Comparison of ENCODE assay signal across 26 cellular contexts in genomic region chr11:57390535-57390934, GRCh38. TPM values are rescaled to one million over a fixed set of nuclear protein-coding genes. Genes with fewer than 3 reads are reported as not detected.
A peak's percentile ranks its signal among the peaks of the same experiment; 100 is the strongest.
DNase-seq lines count a peak whose midpoint lies in the region; ATAC-seq, FAIRE-seq and TF ChIP-seq lines count a peak whose summit lies in the region.
"Had no signal": no experiment of that assay in that cellular context is flagged by ENCODE, and none has a peak within 500 bp of the region (broad histone marks: within the 10 kb centered on the region; RNA-seq: fewer than 3 reads in every experiment).

A gene with protein sequence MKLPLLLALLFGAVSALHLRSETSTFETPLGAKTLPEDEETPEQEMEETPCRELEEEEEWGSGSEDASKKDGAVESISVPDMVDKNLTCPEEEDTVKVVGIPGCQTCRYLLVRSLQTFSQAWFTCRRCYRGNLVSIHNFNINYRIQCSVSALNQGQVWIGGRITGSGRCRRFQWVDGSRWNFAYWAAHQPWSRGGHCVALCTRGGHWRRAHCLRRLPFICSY (minus strand): TSS chr11:57390650. CDS start chr11:57389944, 706 bp downstream.

- no peaks in the 10 kb centered on the region for H3K79me2 ChIP-seq in K562 (ENCODE audit: control insufficient read depth, insufficient read depth, low read length)

- 0 out of 2 replicates have a peak within 1 kb of the TSS, but pooled peaks have one; percentile 33 for H2AFZ ChIP-seq in K562 (ENCODE audit: low read depth, low read length)
- H2AFZ ChIP-seq: GM23248 had no signal

- H4K20me1 ChIP-seq in K562 (replicated peaks; ENCODE audit: control insufficient read depth, insufficient read depth, low read length) = no peaks in the 10 kb centered on the region

- peak; percentile 32 for DNase-seq in KBM-7
- DNase-seq in OCI-M1 (lab: John Stamatoyannopoulos, UW) = peak; percentile 46
- peak in 1 of 4 experiments; percentile 23 for DNase-seq in K562 (ENCODE audit: extremely low read depth in 1 of 4, low spot score in 3 of 4)
- no peak for DNase-seq in SW 1271 (lab: John Stamatoyannopoulos, UW)
- no peak for DNase-seq in activated effector memory CD4-positive, alpha-beta T cell treated with Interleukin-2 at 50 U/mL for 16 hours
- no peak for DNase-seq in endothelial cell (ENCODE audit: low spot score)
- DNase-seq: Caco-2; CD4-positive, CD25-positive, alpha-beta regulatory T cell; DMS 273 treated with DMSO at 0.1 percent for 48 hours; DMS79 treated with DMSO at 0.1 percent for 48 hours; GM23248; H9; HFFc6; NCI-H1048; NCI-H1417 treated with DMSO at 0.1 percent for 48 hours; NCI-H187; NCI-H2107; NCI-H69; SHP77 treated with DMSO at 0.1 percent for 48 hours; SK-N-SH had no signal

- POLR2A ChIA-PET in K562 (lab: Yijun Ruan, JAX) = interaction anchor here (1.6 kb wide), 1 partner anchor 9 kb away, joined by 4 read pairs; no protein-coding TSS in a partner anchor

- WGBS in K562 (ENCODE audit: insufficient coverage, low coverage, missing lambda C conversion rate) = 0% methylated on average over 2 of the region's 2 CpGs

- TF ChIP-seq RAD21 in K562 (CRISPR knock-in tag; conservative IDR thresholded peaks at IDR 0.05 in 1 of 2, IDR thresholded peaks at IDR 0.05 in 1 of 2) = no peak

- H3K9me3 ChIP-seq in K562 (replicated peaks; ENCODE audit: control insufficient read depth, insufficient read depth, low read depth, low read length) = no peaks in the 10 kb centered on the region
- H3K9me3 ChIP-seq: Caco-2, SK-N-SH had no signal

- ATAC-seq in K562 (peak; percentile 6; the same call in 1 of the 3 replicates), HG03442 (IDR thresholded peaks at IDR 0.05; ENCODE audit: unreplicated experiment) (no peak)

- no peak for TF ChIP-seq POLR2A in K562 (conservative IDR thresholded peaks at IDR 0.05)

- in situ Hi-C loops in KBM-7 (cut with MboI; ENCODE audit: low pct_unique_long_range_greater_than_20kb, low sequenced_read_pairs) (no loop called here), K562 (cut with MboI) (no loop called here)

- no peaks in the 10 kb centered on the region for H3K4me1 Mint-ChIP-seq in endothelial cell (ENCODE audit: unreplicated experiment)
- H3K4me1 Mint-ChIP-seq: CD4-positive, CD25-positive, alpha-beta regulatory T cell; H9 had no signal

- no peaks in the 10 kb centered on the region for H3K9me3 Mint-ChIP-seq in endothelial cell (ENCODE audit: unreplicated experiment)
- H3K9me3 Mint-ChIP-seq: CD4-positive, CD25-positive, alpha-beta regulatory T cell; H9; HFFc6 had no signal

- peak; percentile 26; the same call in 1 of the 2 replicates for TF ChIP-seq EP300 in K562 (IDR thresholded peaks at IDR 0.05; ENCODE audit: low read length)

- H3K9me1 ChIP-seq in K562 (ENCODE audit: control insufficient read depth, insufficient read depth, low read length) = no peaks in the 10 kb centered on the region

- H3K4me3 Mint-ChIP-seq in endothelial cell (ENCODE audit: unreplicated experiment) = no peak within 1 kb of the TSS
- H3K4me3 Mint-ChIP-seq: CD4-positive, CD25-positive, alpha-beta regulatory T cell; H9; HFFc6 had no signal

- H3K36me3 Mint-ChIP-seq in endothelial cell (ENCODE audit: low read depth, unreplicated experiment) = no peaks in the 10 kb centered on the region
- H3K36me3 Mint-ChIP-seq: CD4-positive, CD25-positive, alpha-beta regulatory T cell had no signal

- H3K4me1 ChIP-seq in K562 (replicated peaks in 1 of 2; ENCODE audit: control insufficient read depth in 2 of 2, insufficient read depth in 2 of 2, low read length in 2 of 2) = peaks cover 33 to 65% of the 10 kb centered on the region in 2 experiments
- H3K4me1 ChIP-seq: Caco-2 had no signal

- no peaks in the 10 kb centered on the region for H3K27me3 ChIP-seq in K562 (ENCODE audit: control insufficient read depth in 2 of 2, insufficient read depth in 2 of 2, low read length in 2 of 2)

- no peak for FAIRE-seq in K562 (lab: Jason Lieb, UNC)
- FAIRE-seq: GM12891, HTR-8/SVneo had no signal

- H3K36me3 ChIP-seq in K562 (ENCODE audit: control insufficient read depth, insufficient read depth, low read length) = no peaks in the 10 kb centered on the region

- no peak within 1 kb of the TSS for H3K27ac ChIP-seq in K562 (ENCODE audit: extremely low read depth, low read depth, low read length)
- H3K27ac ChIP-seq: GM23248, RWPE1 had no signal

- H3K27ac Mint-ChIP-seq in endothelial cell (ENCODE audit: unreplicated experiment) = no peak within 1 kb of the TSS
- H3K27ac Mint-ChIP-seq: H9, HFFc6 had no signal

- H3K4me2 ChIP-seq in K562 (ENCODE audit: insufficient read depth, low read length) = peak within 1 kb of the TSS; percentile 0; the same call in 1 of the 2 replicates
- H3K4me2 ChIP-seq: SK-N-SH had no signal

- intact Hi-C loops in K562 (cut with micrococcal nuclease) = no loop called here

- BruUV-seq in K562 (replicated peaks; lab: Mats Ljungman, UMichigan) = no TSS peak

- TF ChIP-seq CTCF in K562 (IDR thresholded peaks at IDR 0.05 in 2 of 3, conservative IDR thresholded peaks at IDR 0.05 in 1 of 3; ENCODE audit: insufficient read depth in 2 of 3, low read depth in 1 of 3, low read length in 3 of 3) (no peak), endothelial cell (IDR thresholded peaks at IDR 0.05; ENCODE audit: unreplicated experiment) (no peak)

- CTCF ChIA-PET in K562 (lab: Yijun Ruan, JAX; ENCODE audit: low intra/inter-chr PET ratio) = no interaction called here

- peaks cover 3% of the 10 kb centered on the region for H3K27me3 Mint-ChIP-seq in endothelial cell (ENCODE audit: unreplicated experiment)
- H3K27me3 Mint-ChIP-seq: CD4-positive, CD25-positive, alpha-beta regulatory T cell had no signal

- H3K9ac ChIP-seq in K562 (ENCODE audit: insufficient read depth in 1 of 2, low read depth in 2 of 2, low read length in 2 of 2) = peak within 1 kb of the TSS in 1 of 2 experiments; percentile 47; a peak in 1 of 4 replicates
- H3K9ac ChIP-seq: GM23248, SK-N-SH had no signal

- H3K4me3 ChIP-seq in K562 = no peak within 1 kb of the TSS
- H3K4me3 ChIP-seq: GM23248 had no signal

TF ChIP-seq in K562, 482 proteins besides CTCF, POLR2A, EP300 and RAD21 (continues in another document):
- TF ChIP-seq SPI1 (IDR thresholded peaks at IDR 0.05; ENCODE audit: borderline replicate concordance, low read depth, low read length) (peak; percentile 25; the same call in 1 of the 2 replicates), E2F5 (CRISPR knock-in tag; IDR thresholded peaks at IDR 0.05) (no peak), CTBP1 (IDR thresholded peaks at IDR 0.05; ENCODE audit: borderline replicate concordance) (peak; percentile 85), TOE1 (IDR thresholded peaks at IDR 0.05; ENCODE audit: borderline replicate concordance) (no peak), TOE1 (CRISPR knock-in tag; IDR thresholded peaks at IDR 0.05; ENCODE audit: borderline replicate concordance, low read depth) (no peak), ETV5 (CRISPR knock-in tag; IDR thresholded peaks at IDR 0.05; ENCODE audit: low read depth) (no peak), ARID1B (IDR thresholded peaks at IDR 0.05) (peak; percentile 56; the same call in 1 of the 2 replicates), SMARCE1 (IDR thresholded peaks at IDR 0.05) (0 out of 2 replicates have a peak, but pooled peaks have one; percentile 13), ZNF766 (CRISPR knock-in tag; conservative IDR thresholded peaks at IDR 0.05) (0 out of 2 replicates have a peak, but pooled peaks have one; percentile 30), ZNF24 (IDR thresholded peaks at IDR 0.05) (peak; percentile 89), ARID3A (IDR thresholded peaks at IDR 0.05; ENCODE audit: borderline replicate concordance, low read depth, low read length) (no peak), TGIF2 (CRISPR knock-in tag; IDR thresholded peaks at IDR 0.05) (no peak), SMARCA4 (IDR thresholded peaks at IDR 0.05) (peak; percentile 19; the same call in 1 of the 2 replicates), HDGF (IDR thresholded peaks at IDR 0.05) (no peak)

RNA-seq across cellular contexts. Expression of the gene that starts here (rescaled TPM):
- total RNA-seq in K562 (2011; cell fraction: chromatin; rRNA removed; ENCODE audit: low replicate concordance) = 1.2 and 1.9 TPM in 2 replicates
- 0.50 and 0.92 TPM in 2 replicates for total RNA-seq in K562 (2011; cell fraction: nucleolus; rRNA removed)
- total RNA-seq in K562 (2011; cell fraction: nucleoplasm; rRNA removed) = 1.4 and 1.8 TPM in 2 replicates
- total RNA-seq in K562 (2014; rRNA removed) (18.5 and 33.0 TPM in 2 replicates), K562 (2014; rRNA removed; fragmentation: Illumina TruSeq; extraction: Trizol) (23.6 and 29.8 TPM in 2 replicates), K562 (2015; rRNA removed; fragmentation: Illumina TruSeq; extraction: Trizol) (44.8 and 50.1 TPM in 2 replicates), K562 (2021) (16.4 and 30.5 TPM in 2 replicates), endothelial cell (ENCODE audit: unreplicated experiment) (not detected)
- polyA plus RNA-seq in K562 (2011; rRNA removed) (1.8 and 7.2 TPM in 2 replicates), K562 (2014; fragmentation: Illumina TruSeq; extraction: Trizol) (23.3 and 24.4 TPM in 2 replicates), K562 (2014; fragmentation: Nextera tagmentation; extraction: Ambion mirVana) (10 to 100 TPM; 42.9 to 78.0 TPM), K562 (2014; rRNA removed) (26.6 and 31.8 TPM in 2 replicates)
- polyA plus RNA-seq in K562 (2011; cell fraction: cytosol; rRNA removed) = 2.2 and 5.4 TPM in 2 replicates
- 1.0 and 2.0 TPM in 2 replicates for polyA plus RNA-seq in K562 (2011; cell fraction: nucleus; rRNA removed)
- polyA plus RNA-seq in K562 (2012) = 39.0 and 49.3 TPM in 2 replicates
- 0.21 and 1.1 TPM in 2 replicates for polyA minus RNA-seq in K562 (2011; rRNA and poly(A)+ RNA removed)
- polyA minus RNA-seq in K562 (2011; cell fraction: cytosol; rRNA and poly(A)+ RNA removed) = not detected in 2 replicates
- polyA minus RNA-seq in K562 (2011; cell fraction: nucleus; rRNA and poly(A)+ RNA removed) = 0.56 TPM in 1 of 2 replicates, not detected in the other
- total RNA-seq: Caco-2; CD4-positive, CD25-positive, alpha-beta regulatory T cell; H9; HFFc6; NCI-H460 had no signal
- polyA plus RNA-seq: BJ, SK-N-SH had no signal

Comparison
In these comparisons a context has a peak if more than half of its experiments do, and no peak if none do; other contexts are left out.
1. DNase-seq: peak in KBM-7 (single experiment) and OCI-M1 (single experiment); none in SW 1271 (0 of 2), activated effector memory CD4-positive, alpha-beta T cell treated with Interleukin-2 at 50 U/mL for 16 hours (single experiment) and endothelial cell (single experiment).